In genomic region chrX:130118396-130118795, GRCh38 we compare ENCODE assay signal across 9 cellular contexts. TPM values are rescaled to one million over a fixed set of nuclear protein-coding genes. Genes with fewer than 3 reads are reported as not detected.
A peak's percentile ranks its signal among the peaks of the same experiment; 100 is the strongest.
DNase-seq lines count a peak whose midpoint lies in the region; TF ChIP-seq lines count a peak whose summit lies in the region.
"Had no signal": no experiment of that assay in that cellular context is flagged by ENCODE, and none has a peak within 500 bp of the region (broad histone marks: within the 10 kb centered on the region; RNA-seq: fewer than 3 reads in every experiment).

No MANE protein-coding gene starts in this region.

- CTCF ChIA-PET in CD4-positive, alpha-beta memory T cell (lab: Charles Lee; ENCODE audit: partially characterized antibody): interaction anchor here (1.0 to 10.4 kb wide), 4 partner anchors 9 to 74 kb away, joined by 4 to 163 read pairs (median 79); no protein-coding TSS in a partner anchor

- no peak overlapping the region for H4K8ac ChIP-seq in neuronal stem cell (ENCODE audit: low read depth, low read length)

- no CpG with 5 or more reads among the region's 5 CpGs for WGBS in neuronal stem cell (ENCODE audit: extremely low coverage in 2 of 2, insufficient read length in 2 of 2, insufficient replicate concordance in 1 of 2), 2 donors

- H3K27ac ChIP-seq in CD4-positive, alpha-beta memory T cell (ENCODE audit: low read depth, low read length): no peak overlapping the region
- H3K27ac ChIP-seq in brain microvascular endothelial cell (peak overlapping the region; percentile 17), neuronal stem cell (replicated peaks; ENCODE audit: low read length) (no peak overlapping the region)

- no peaks in the 10 kb centered on the region for H3K9me3 Mint-ChIP-seq in CD4-positive, alpha-beta memory T cell

- no peak overlapping the region for H2BK12ac ChIP-seq in neuronal stem cell (ENCODE audit: low read length)

- H3K36me3 ChIP-seq in CD4-positive, alpha-beta memory T cell (ENCODE audit: insufficient read depth, low read length): no peaks in the 10 kb centered on the region
- H3K36me3 ChIP-seq in brain microvascular endothelial cell (replicated peaks) (no peaks in the 10 kb centered on the region), neuronal stem cell (replicated peaks in 1 of 2; ENCODE audit: control insufficient read depth in 2 of 2, insufficient read depth in 2 of 2, low read length in 2 of 2) (no peaks in the 10 kb centered on the region)

- H2BK120ac ChIP-seq in neuronal stem cell (ENCODE audit: low read depth, low read length): no peak overlapping the region

- H2BK15ac ChIP-seq in neuronal stem cell (ENCODE audit: low read length): no peak overlapping the region

- H4K91ac ChIP-seq in neuronal stem cell (ENCODE audit: low read depth, low read length, poor library complexity): no peak overlapping the region

- in situ Hi-C loops in brain microvascular endothelial cell (cut with HindIII; ENCODE audit: low pct_ligation_motif_present, low sequenced_read_pairs): no loop called here

- POLR2A ChIA-PET in CD4-positive, alpha-beta memory T cell (lab: Charles Lee; ENCODE audit: partially characterized antibody): interaction anchor here (1.3 to 5.2 kb wide), 5 partner anchors 8 to 41 kb away, joined by 3 to 66 read pairs (median 9); partner anchors contain the start of gene ELF4

- H3K4me1 Mint-ChIP-seq in CD4-positive, alpha-beta memory T cell: peaks cover 9 to 27% (median 19%) of the 10 kb centered on the region in 4 donors

- intact Hi-C loops in CD4-positive, alpha-beta memory T cell (cut with micrococcal nuclease): no loop called here

- no peak for TF ChIP-seq CTCF in brain microvascular endothelial cell (IDR thresholded peaks at IDR 0.05; ENCODE audit: low read depth, low read length, missing control alignments)

- peak overlapping the region in 7 of 8 donors; percentile 15 to 78 (median 72) for H3K4me3 Mint-ChIP-seq in CD4-positive, alpha-beta memory T cell

- H3K14ac ChIP-seq in neuronal stem cell (ENCODE audit: low read length): no peak overlapping the region

- no peaks in the 10 kb centered on the region for H3K79me1 ChIP-seq in neuronal stem cell (ENCODE audit: low read depth, low read length)

- H3K23ac ChIP-seq in neuronal stem cell (ENCODE audit: low read depth, low read length, poor library complexity): peak overlapping the region; percentile 12

- H3K36me3 Mint-ChIP-seq in CD4-positive, alpha-beta memory T cell: no peaks in the 10 kb centered on the region

- no peaks in the 10 kb centered on the region for H3K27me3 Mint-ChIP-seq in CD4-positive, alpha-beta memory T cell

- H3K27me3 ChIP-seq in CD4-positive, alpha-beta memory T cell (ENCODE audit: insufficient read depth, low read length): no peaks in the 10 kb centered on the region
- H3K27me3 ChIP-seq in brain microvascular endothelial cell (replicated peaks): no peaks in the 10 kb centered on the region
- H3K27me3 ChIP-seq in neuronal stem cell (ENCODE audit: control insufficient read depth in 3 of 3, insufficient read depth in 3 of 3, low read depth in 1 of 3, low read length in 3 of 3): no peaks in the 10 kb centered on the region

- H3K9ac ChIP-seq in neuronal stem cell (ENCODE audit: low read depth, low read length, poor library complexity): no peak overlapping the region

- H3K4ac ChIP-seq in neuronal stem cell (ENCODE audit: low read length): no peak overlapping the region

- no peaks in the 10 kb centered on the region for H3K9me3 ChIP-seq in CD4-positive, alpha-beta memory T cell (ENCODE audit: control insufficient read depth in 1 of 2, low read length in 2 of 2)
- no peaks in the 10 kb centered on the region for H3K9me3 ChIP-seq in neuronal stem cell (replicated peaks in 1 of 2; ENCODE audit: control insufficient read depth in 2 of 2, insufficient read depth in 1 of 2, low read depth in 1 of 2, low read length in 2 of 2)

- H3K27ac Mint-ChIP-seq in CD4-positive, alpha-beta memory T cell: peak overlapping the region; percentile 31 to 92 (median 61)

- no peak overlapping the region for H2AK5ac ChIP-seq in neuronal stem cell (ENCODE audit: low read depth, low read length)

- H3K4me1 ChIP-seq in CD4-positive, alpha-beta memory T cell (ENCODE audit: insufficient read depth, low read length): peaks cover 21% of the 10 kb centered on the region
- H3K4me1 ChIP-seq in neuronal stem cell (ENCODE audit: control insufficient read depth in 2 of 2, insufficient read depth in 1 of 2, low read depth in 1 of 2, low read length in 2 of 2): peaks cover 2 to 6% of the 10 kb centered on the region in 2 donors

- H2AFZ ChIP-seq in neuronal stem cell (ENCODE audit: low read length): no peak overlapping the region

- H2BK5ac ChIP-seq in neuronal stem cell (ENCODE audit: low read length): no peak overlapping the region

- H3K4me3 ChIP-seq in CD4-positive, alpha-beta memory T cell (ENCODE audit: low read length in 2 of 2): no peak overlapping the region
- no peak overlapping the region for H3K4me3 ChIP-seq in brain microvascular endothelial cell (ENCODE audit: low read depth, low read length)
- H3K4me3 ChIP-seq in neuronal stem cell (ENCODE audit: low read length in 2 of 2): no peak overlapping the region

- peak in 1 of 5 donors; percentile 53 for DNase-seq in CD4-positive, alpha-beta memory T cell
- DNase-seq in HT-29 (ENCODE audit: low spot score) (peak; percentile 57), brain microvascular endothelial cell (peak; percentile 54), neuronal stem cell (ENCODE audit: low spot score) (no peak), NCI-H1048 (lab: John Stamatoyannopoulos, UW) (no peak), COLO668 (lab: John Stamatoyannopoulos, UW; ENCODE audit: unreplicated experiment) (no peak), NCI-H146 treated with DMSO at 0.1 percent for 48 hours (lab: John Stamatoyannopoulos, UW; ENCODE audit: unreplicated experiment) (no peak), DMS153 (lab: John Stamatoyannopoulos, UW) (no peak)
- DNase-seq: NCI-H187 treated with DMSO at 0.1 percent for 48 hours had no signal

- no peak overlapping the region for H3K18ac ChIP-seq in neuronal stem cell (ENCODE audit: low read length)

- H3K4me2 ChIP-seq in neuronal stem cell (ENCODE audit: insufficient read depth, low read length, poor library complexity, severe bottlenecking): no peak overlapping the region

RNA-seq across cellular contexts. Expression of gene ELF4, which starts 8.1 kb away (rescaled TPM):
- total RNA-seq in CD4-positive, alpha-beta memory T cell: 10 to 100 TPM; 29.8 to 31.3 TPM
- 10 to 100 TPM in 1 of 2 donors, 1 to 10 TPM in 1; 7.4 to 18.6 TPM for polyA plus RNA-seq in CD4-positive, alpha-beta memory T cell
- 39.8 and 42.4 TPM in 2 replicates for total RNA-seq in HT-29 (2014; rRNA removed; shearing (Covaris generic))
- polyA plus RNA-seq in neuronal stem cell (2013, experiment 1 of 2): 0.06 TPM
- 0.08 TPM for polyA plus RNA-seq in neuronal stem cell (2013, experiment 2 of 2)

RNA-seq across cellular contexts. Expression of gene AIFM1, which starts 47.2 kb away (rescaled TPM):
- total RNA-seq in CD4-positive, alpha-beta memory T cell: 10 to 100 TPM; 20.0 to 23.6 TPM
- 10 to 100 TPM; 32.2 to 39.4 TPM for polyA plus RNA-seq in CD4-positive, alpha-beta memory T cell
- 28.4 and 39.7 TPM in 2 replicates for total RNA-seq in HT-29 (2014; rRNA removed; shearing (Covaris generic))
- polyA plus RNA-seq in neuronal stem cell (2013, experiment 1 of 2): 29.1 TPM
- polyA plus RNA-seq in neuronal stem cell (2013, experiment 2 of 2): 28.9 TPM

RNA-seq across cellular contexts. Expression of gene RAB33A, which starts 53.4 kb away (rescaled TPM):
- total RNA-seq in CD4-positive, alpha-beta memory T cell: 10 to 100 TPM in 1 of 2 experiments, 1 to 10 TPM in 1; 9.7 to 10.1 TPM
- 1 to 10 TPM; 5.6 to 10.0 TPM for polyA plus RNA-seq in CD4-positive, alpha-beta memory T cell
- total RNA-seq in HT-29 (2014; rRNA removed; shearing (Covaris generic)): not detected in 2 replicates
- 8.7 TPM for polyA plus RNA-seq in neuronal stem cell (2013, experiment 1 of 2)
- polyA plus RNA-seq in neuronal stem cell (2013, experiment 2 of 2): 8.7 TPM

Comparison
In these comparisons a context has a peak if more than half of its experiments do, and no peak if none do; other contexts are left out.
1. DNase-seq: peak in HT-29 (single experiment) and brain microvascular endothelial cell (single experiment); none in neuronal stem cell (single experiment), NCI-H1048 (single experiment), COLO668 (single experiment), NCI-H146 treated with DMSO at 0.1 percent for 48 hours (single experiment) and DMS153 (single experiment).
2. RNA of gene RAB33A, which starts 53.4 kb away (total RNA-seq): 9.7 to 10.1 TPM in CD4-positive, alpha-beta memory T cell; not detected in HT-29; every median in the first group is over 10 times any median in the second.